In genomic region chr17:47703191-47703591, GRCh38 we compare ENCODE assay signal across 11 cellular contexts. TPM values are rescaled to one million over a fixed set of nuclear protein-coding genes. Genes with fewer than 3 reads are reported as not detected.
A peak's percentile ranks its signal among the peaks of the same experiment; 100 is the strongest.
DNase-seq lines count a peak whose midpoint lies in the region; ATAC-seq and TF ChIP-seq lines count a peak whose summit lies in the region.
"Had no signal": no experiment of that assay in that cellular context is flagged by ENCODE, and none has a peak within 500 bp of the region (broad histone marks: within the 10 kb centered on the region; RNA-seq: fewer than 3 reads in every experiment).

No MANE protein-coding gene starts in this region.

- H3T11ph ChIP-seq in H9 (ENCODE audit: low read length): no peak overlapping the region

- H3K27ac ChIP-seq in H9 (ENCODE audit: insufficient read length, low read depth, low read length) (no peak overlapping the region), adrenal gland (no peak overlapping the region)
- H3K27ac ChIP-seq: epithelial cell of prostate, testis had no signal

- no peak overlapping the region for H3K4me3 ChIP-seq in adrenal gland
- H3K4me3 ChIP-seq: testis had no signal

- no peak overlapping the region for H4K5ac ChIP-seq in H9 (ENCODE audit: insufficient read length, low read depth, low read length)

- H3K79me1 ChIP-seq in H9 (ENCODE audit: insufficient read depth, low read depth, low read length, poor library complexity, severe bottlenecking): no peaks in the 10 kb centered on the region

- H3K36me3 ChIP-seq in adrenal gland (replicated peaks in 1 of 2): peaks cover 0 to 10% of the 10 kb centered on the region in 2 donors

- intact Hi-C loops in adrenal gland (cut with DNase I): loop anchor here in 1 of 2 donors (10.0 kb wide), 1 partner anchor 82 kb away; no protein-coding TSS in a partner anchor

- peaks cover 2% of the 10 kb centered on the region; the same call in 1 of the 2 replicates for H3K27me3 Mint-ChIP-seq in H9 (ENCODE audit: low read depth)

- no peak overlapping the region for H3K14ac ChIP-seq in H9 (ENCODE audit: insufficient read depth, low read length)

- H2BK12ac ChIP-seq in H9 (ENCODE audit: insufficient read length, low read depth, low read length): no peak overlapping the region

- no peak overlapping the region for H3K23ac ChIP-seq in H9 (ENCODE audit: insufficient read length, low read depth, low read length)

- H2BK120ac ChIP-seq in H9 (ENCODE audit: low read depth, low read length, poor library complexity, severe bottlenecking): no peak overlapping the region

- no peak for ATAC-seq in HG02938 (IDR thresholded peaks at IDR 0.05; ENCODE audit: unreplicated experiment)

- no peaks in the 10 kb centered on the region for H3K27me3 ChIP-seq in H9 (ENCODE audit: insufficient read depth, low read length)
- no peaks in the 10 kb centered on the region for H3K27me3 ChIP-seq in adrenal gland
- H3K27me3 ChIP-seq: testis had no signal

- H3K9me3 ChIP-seq in H9 (ENCODE audit: control insufficient read depth, low read depth, low read length): no peaks in the 10 kb centered on the region
- H3K9me3 ChIP-seq in adrenal gland (replicated peaks in 1 of 3): no peaks in the 10 kb centered on the region
- H3K9me3 ChIP-seq: testis had no signal

- no peak overlapping the region for H3K27ac Mint-ChIP-seq in H9

- H3K23me2 ChIP-seq in H9 (ENCODE audit: insufficient read length, low read depth, low read length, poor library complexity, severe bottlenecking): no peaks in the 10 kb centered on the region

- no peak overlapping the region for H3K4ac ChIP-seq in H9 (ENCODE audit: low read depth, low read length)

- no peak for TF ChIP-seq CTCF in H9 (conservative IDR thresholded peaks at IDR 0.05)
- no peak for TF ChIP-seq CTCF in adrenal gland (IDR thresholded peaks at IDR 0.05)

- no peak overlapping the region for H4K8ac ChIP-seq in H9 (replicated peaks; ENCODE audit: insufficient read length, low read depth, low read length)

- no peaks in the 10 kb centered on the region for H3K79me2 ChIP-seq in H9 (ENCODE audit: insufficient read depth, low read length)

- H3K4me2 ChIP-seq in H9 (ENCODE audit: insufficient read depth, insufficient read length, low read length): no peak overlapping the region

- H2BK5ac ChIP-seq in H9 (ENCODE audit: insufficient read length, low read length): no peak overlapping the region

- H3K36me3 Mint-ChIP-seq in H9 (ENCODE audit: insufficient read depth in 1 of 3, low read depth in 3 of 3): peaks cover 2 to 20% (median 5%) of the 10 kb centered on the region in 3 experiments; a peak in 5 of 7 replicates

- TF ChIP-seq POLR2A in adrenal gland (IDR thresholded peaks at IDR 0.05): no peak

- H3K9me3 Mint-ChIP-seq in H9: no peaks in the 10 kb centered on the region

- H4K91ac ChIP-seq in H9 (ENCODE audit: insufficient read length, low read depth, low read length): no peak overlapping the region

- H3K18ac ChIP-seq in H9 (ENCODE audit: insufficient read length, low read depth, low read length): no peak overlapping the region

- no peak overlapping the region for H2AK5ac ChIP-seq in H9 (ENCODE audit: insufficient read length, low read length)

- no peak overlapping the region for H3K4me3 Mint-ChIP-seq in H9

- H2AFZ ChIP-seq in H9 (ENCODE audit: low read length): no peak overlapping the region

- DNase-seq in H9 (peak; percentile 31), NCI-H524 (lab: John Stamatoyannopoulos, UW) (no peak), adrenal gland (no peak), NCI-H146 treated with DMSO at 0.1 percent for 48 hours (lab: John Stamatoyannopoulos, UW; ENCODE audit: unreplicated experiment) (no peak)
- peak; percentile 68 to 77 for DNase-seq in activated CD4-positive, alpha-beta T cell treated with anti-CD3 and anti-CD28 coated beads for 4 hours
- peak; percentile 35 for DNase-seq in central memory CD4-positive, alpha-beta T cell
- DNase-seq in stimulated activated CD8-positive, alpha-beta memory T cell treated with anti-CD3 and anti-CD28 coated beads, Interleukin-4, amount 100 ng/mL, for 24 hours (ENCODE audit: low read depth): peak; percentile 65
- DNase-seq: NCI-H1436, testis had no signal

- H2BK20ac ChIP-seq in H9 (ENCODE audit: low read depth, low read length, poor library complexity, severe bottlenecking): no peak overlapping the region

- H3K56ac ChIP-seq in H9 (ENCODE audit: insufficient read length, low read depth, low read length): no peak overlapping the region

- H3K4me1 Mint-ChIP-seq in H9: peaks cover 3 to 28% of the 10 kb centered on the region in 2 experiments; a peak in 3 of 4 replicates

- H3K9ac ChIP-seq in H9 (ENCODE audit: extremely low read depth, insufficient read length, low read length): no peak overlapping the region

- H2BK15ac ChIP-seq in H9 (ENCODE audit: low read depth, low read length): no peak overlapping the region

- no peaks in the 10 kb centered on the region for H3K4me1 ChIP-seq in H9 (ENCODE audit: insufficient read depth, low read length)
- H3K4me1 ChIP-seq in adrenal gland (replicated peaks in 1 of 2): peaks cover 0 to 9% of the 10 kb centered on the region in 2 donors

- WGBS in H9 (ENCODE audit: extremely low coverage, insufficient read length, low lambda C conversion rate): no CpG with 5 or more reads among the region's 15 CpGs
- 54 to 77% (median 64%) methylated on average over 12 to 15 of the region's 15 CpGs for WGBS in adrenal gland, 4 donors

- H4K20me1 ChIP-seq in H9 (ENCODE audit: control insufficient read depth, insufficient read depth, insufficient read length): no peaks in the 10 kb centered on the region

RNA-seq across cellular contexts. Expression of gene TBKBP1, which starts 9.2 kb away (rescaled TPM):
- 33.2 and 33.6 TPM in 2 replicates for total RNA-seq in H9 (2021)
- 10 to 100 TPM in 4 of 8 donors, 1 to 10 TPM in 4; 3.9 to 15.9 (median 11.5) TPM for total RNA-seq in adrenal gland
- polyA plus RNA-seq in adrenal gland: 10 to 100 TPM in 2 of 3 donors, 1 to 10 TPM in 1; 5.7 to 63.9 (median 18.6) TPM

RNA-seq across cellular contexts. Expression of gene TBX21, which starts 29.8 kb away (rescaled TPM):
- not detected in 2 replicates for total RNA-seq in H9 (2021)
- total RNA-seq in adrenal gland: 1 to 10 TPM in 1 of 8 donors, under 1 TPM in 5, not detected in 2; 0.06 to 2.0 (median 0.56) TPM
- under 1 TPM; 0.18 to 0.48 (median 0.20) TPM for polyA plus RNA-seq in adrenal gland

RNA-seq across cellular contexts. Expression of gene KPNB1, which starts 53.5 kb away (rescaled TPM):
- total RNA-seq in H9 (2021) (742 and 764 TPM in 2 replicates), adrenal gland (100 to 1,000 TPM; 159 to 352 (median 252) TPM)
- polyA plus RNA-seq in adrenal gland: 100 to 1,000 TPM in 1 of 3 donors, 10 to 100 TPM in 2; 41.5 to 339 (median 45.3) TPM

Comparison
In these comparisons a context has a peak if more than half of its experiments do, and no peak if none do; other contexts are left out.
1. DNase-seq: peak in H9 (single experiment), activated CD4-positive, alpha-beta T cell treated with anti-CD3 and anti-CD28 coated beads for 4 hours (2 of 2), central memory CD4-positive, alpha-beta T cell (single experiment) and stimulated activated CD8-positive, alpha-beta memory T cell treated with anti-CD3 and anti-CD28 coated beads, Interleukin-4, amount 100 ng/mL, for 24 hours (single experiment); none in NCI-H524 (0 of 2), adrenal gland (0 of 7) and NCI-H146 treated with DMSO at 0.1 percent for 48 hours (single experiment).